27 cellular contexts compared by ENCODE assay signal in the genomic region with DNA sequence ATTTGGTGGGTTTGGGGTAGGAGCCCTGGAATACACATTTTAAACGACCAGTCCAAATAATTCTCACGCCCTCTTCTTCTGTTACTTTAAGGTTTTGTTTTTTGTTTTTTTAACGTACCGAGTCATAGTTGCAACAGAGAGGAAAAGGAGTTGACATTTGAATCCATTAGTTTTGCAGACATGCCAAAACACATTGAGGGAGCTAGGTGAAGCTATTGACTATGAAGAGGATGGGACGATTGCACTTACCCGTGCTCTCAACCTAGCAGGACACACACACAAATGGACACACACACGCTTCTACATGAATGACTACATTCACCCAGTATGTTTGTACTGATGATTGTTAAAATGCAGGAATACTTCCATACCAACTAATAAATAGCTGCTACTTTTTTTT. TPM values are rescaled to one million over a fixed set of nuclear protein-coding genes. Genes with fewer than 3 reads are reported as not detected.
"Had no signal": no experiment of that assay in that cellular context is flagged by ENCODE, and none has a peak within 500 bp of the region (broad histone marks: within the 10 kb centered on the region; RNA-seq: fewer than 3 reads in every experiment).

No MANE protein-coding gene starts in this region.

- H3K4me3 ChIP-seq: dorsolateral prefrontal cortex, esophagus muscularis mucosa, heart right ventricle, left lung, pancreas, right lobe of liver, smooth muscle cell, stomach, thoracic aorta, tibial nerve, upper lobe of left lung had no signal

- H3K9me3 ChIP-seq: esophagus muscularis mucosa, heart right ventricle, left lung, pancreas, right lobe of liver, stomach, thoracic aorta, tibial nerve, upper lobe of left lung had no signal

- ATAC-seq: heart right ventricle; left cardiac atrium; left lung; naive thymus-derived CD4-positive, alpha-beta T cell; pancreas; right lobe of liver; stimulated activated effector memory CD8-positive, alpha-beta T cell treated with anti-CD3 and anti-CD28 coated beads, Interleukin-12 subunit alpha, Interleukin-12 subunit beta, amount 100 ng/mL, for 72 hours had no signal

- H3K4me1 ChIP-seq: esophagus muscularis mucosa, heart right ventricle, left lung, pancreas, right lobe of liver, stomach, tibial nerve, upper lobe of left lung had no signal

- H3K27me3 ChIP-seq: pancreas, right lobe of liver, tibial nerve, upper lobe of left lung had no signal

- DNase-seq: dorsolateral prefrontal cortex; effector CD4-positive, alpha-beta T cell; foreskin melanocyte; glutamatergic neuron; heart right ventricle; hippocampal formation; left cardiac atrium; left lung; mesendoderm; midbrain; naive thymus-derived CD4-positive, alpha-beta T cell; nephron progenitor cell; pancreas; right lobe of liver; stimulated activated CD4-positive, alpha-beta T cell treated with anti-CD3 and anti-CD28 coated beads, Interleukin-2, amount 100 ng/mL, for 24 hours; stimulated activated CD4-positive, alpha-beta T cell treated with anti-CD3 and anti-CD28 coated beads, Interleukin-4, amount 100 ng/mL, for 24 hours; stimulated activated naive CD4-positive, alpha-beta T cell treated with Interleukin-2 at 50 U/mL for 16 hours; stomach; substantia nigra; upper lobe of left lung had no signal

- H3K4me2 ChIP-seq: smooth muscle cell had no signal

- H3K27ac ChIP-seq: dorsolateral prefrontal cortex, epithelial cell of prostate, esophagus muscularis mucosa, heart right ventricle, left lung, pancreas, right lobe of liver, stomach, thoracic aorta, tibial nerve, upper lobe of left lung had no signal

- H3K36me3 ChIP-seq: esophagus muscularis mucosa, heart right ventricle, left lung, pancreas, right lobe of liver, stomach, thoracic aorta, tibial nerve, upper lobe of left lung had no signal

RNA-seq across cellular contexts. Expression of a gene that starts 57.6 kb away (rescaled TPM):
- total RNA-seq: fibroblast of lung had no signal
- polyA plus RNA-seq: fibroblast of lung had no signal
